In the genomic region with DNA sequence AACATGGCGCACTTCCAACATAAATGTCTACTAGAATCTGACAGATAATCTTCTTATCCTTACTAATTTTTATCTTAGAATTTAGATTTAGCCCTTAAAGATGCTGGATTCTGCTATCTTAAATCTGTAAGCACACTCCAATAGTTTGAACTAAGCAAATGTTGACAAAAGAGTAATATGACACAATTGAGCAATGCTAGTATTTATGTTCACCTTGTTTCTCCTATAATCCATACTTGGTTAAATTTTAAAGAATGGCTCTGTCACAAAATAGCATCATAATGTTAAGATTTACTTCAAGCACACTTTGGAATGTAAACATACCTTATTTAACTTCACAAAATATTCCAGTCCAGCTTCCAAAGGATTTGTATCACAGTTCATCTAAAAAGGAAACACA, we compare ENCODE assay signal across 1 cellular context.
TF ChIP-seq lines count a peak whose summit lies in the region.

No MANE protein-coding gene starts in this region.

TF ChIP-seq in HepG2, 621 proteins besides CTCF, POLR2A, EP300 and RAD21 (continued from another document and continues in another):
- TF ChIP-seq, protein P1, sequence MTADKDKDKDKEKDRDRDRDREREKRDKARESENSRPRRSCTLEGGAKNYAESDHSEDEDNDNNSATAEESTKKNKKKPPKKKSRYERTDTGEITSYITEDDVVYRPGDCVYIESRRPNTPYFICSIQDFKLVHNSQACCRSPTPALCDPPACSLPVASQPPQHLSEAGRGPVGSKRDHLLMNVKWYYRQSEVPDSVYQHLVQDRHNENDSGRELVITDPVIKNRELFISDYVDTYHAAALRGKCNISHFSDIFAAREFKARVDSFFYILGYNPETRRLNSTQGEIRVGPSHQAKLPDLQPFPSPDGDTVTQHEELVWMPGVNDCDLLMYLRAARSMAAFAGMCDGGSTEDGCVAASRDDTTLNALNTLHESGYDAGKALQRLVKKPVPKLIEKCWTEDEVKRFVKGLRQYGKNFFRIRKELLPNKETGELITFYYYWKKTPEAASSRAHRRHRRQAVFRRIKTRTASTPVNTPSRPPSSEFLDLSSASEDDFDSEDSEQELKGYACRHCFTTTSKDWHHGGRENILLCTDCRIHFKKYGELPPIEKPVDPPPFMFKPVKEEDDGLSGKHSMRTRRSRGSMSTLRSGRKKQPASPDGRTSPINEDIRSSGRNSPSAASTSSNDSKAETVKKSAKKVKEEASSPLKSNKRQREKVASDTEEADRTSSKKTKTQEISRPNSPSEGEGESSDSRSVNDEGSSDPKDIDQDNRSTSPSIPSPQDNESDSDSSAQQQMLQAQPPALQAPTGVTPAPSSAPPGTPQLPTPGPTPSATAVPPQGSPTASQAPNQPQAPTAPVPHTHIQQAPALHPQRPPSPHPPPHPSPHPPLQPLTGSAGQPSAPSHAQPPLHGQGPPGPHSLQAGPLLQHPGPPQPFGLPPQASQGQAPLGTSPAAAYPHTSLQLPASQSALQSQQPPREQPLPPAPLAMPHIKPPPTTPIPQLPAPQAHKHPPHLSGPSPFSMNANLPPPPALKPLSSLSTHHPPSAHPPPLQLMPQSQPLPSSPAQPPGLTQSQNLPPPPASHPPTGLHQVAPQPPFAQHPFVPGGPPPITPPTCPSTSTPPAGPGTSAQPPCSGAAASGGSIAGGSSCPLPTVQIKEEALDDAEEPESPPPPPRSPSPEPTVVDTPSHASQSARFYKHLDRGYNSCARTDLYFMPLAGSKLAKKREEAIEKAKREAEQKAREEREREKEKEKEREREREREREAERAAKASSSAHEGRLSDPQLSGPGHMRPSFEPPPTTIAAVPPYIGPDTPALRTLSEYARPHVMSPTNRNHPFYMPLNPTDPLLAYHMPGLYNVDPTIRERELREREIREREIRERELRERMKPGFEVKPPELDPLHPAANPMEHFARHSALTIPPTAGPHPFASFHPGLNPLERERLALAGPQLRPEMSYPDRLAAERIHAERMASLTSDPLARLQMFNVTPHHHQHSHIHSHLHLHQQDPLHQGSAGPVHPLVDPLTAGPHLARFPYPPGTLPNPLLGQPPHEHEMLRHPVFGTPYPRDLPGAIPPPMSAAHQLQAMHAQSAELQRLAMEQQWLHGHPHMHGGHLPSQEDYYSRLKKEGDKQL (CRISPR knock-in tag; IDR thresholded peaks at IDR 0.05; ENCODE audit: low read depth): peak; percentile 92
- TF ChIP-seq ZFP1 (CRISPR knock-in tag; IDR thresholded peaks at IDR 0.05) (no peak), PCBP2 (optimal IDR thresholded peaks at IDR 0.05; ENCODE audit: low read depth, low read length, poor library complexity, severe bottlenecking) (no peak), PRPF4 (IDR thresholded peaks at IDR 0.05; ENCODE audit: low read depth, low read length, poor library complexity, severe bottlenecking) (no peak), MIER3 (CRISPR knock-in tag; IDR thresholded peaks at IDR 0.05; ENCODE audit: borderline replicate concordance) (peak; percentile 63; the same call in 1 of the 2 replicates), RXRB (CRISPR knock-in tag; IDR thresholded peaks at IDR 0.05; ENCODE audit: borderline replicate concordance) (peak; percentile 87), RNF2 (conservative IDR thresholded peaks at IDR 0.05; ENCODE audit: low read depth) (no peak), ZNF484 (CRISPR knock-in tag; IDR thresholded peaks at IDR 0.05; ENCODE audit: borderline replicate concordance, low read depth) (no peak), RFXAP (CRISPR knock-in tag; IDR thresholded peaks at IDR 0.05; ENCODE audit: borderline replicate concordance) (no peak), GABPB1 (CRISPR knock-in tag; IDR thresholded peaks at IDR 0.05) (no peak), RORA (CRISPR knock-in tag; IDR thresholded peaks at IDR 0.05) (no peak), FLYWCH1 (CRISPR knock-in tag; IDR thresholded peaks at IDR 0.05) (no peak), ZNF713 (CRISPR knock-in tag; IDR thresholded peaks at IDR 0.05) (no peak), ZFP82 (CRISPR knock-in tag; IDR thresholded peaks at IDR 0.05; ENCODE audit: borderline replicate concordance) (no peak), JDP2 (CRISPR knock-in tag; IDR thresholded peaks at IDR 0.05; ENCODE audit: borderline replicate concordance) (no peak), ATRX (CRISPR knock-in tag; IDR thresholded peaks at IDR 0.05; ENCODE audit: borderline replicate concordance) (no peak), HMG20A (CRISPR knock-in tag; IDR thresholded peaks at IDR 0.05; ENCODE audit: borderline replicate concordance) (peak; percentile 84; the same call in 1 of the 2 replicates), ZNF382 (CRISPR knock-in tag; IDR thresholded peaks at IDR 0.05; ENCODE audit: borderline replicate concordance) (no peak), ZNF331 (CRISPR knock-in tag; IDR thresholded peaks at IDR 0.05) (0 out of 2 replicates have a peak, but pooled peaks have one; percentile 43), CEBPG (CRISPR knock-in tag; IDR thresholded peaks at IDR 0.05) (peak; percentile 80), TBP (CRISPR knock-in tag; IDR thresholded peaks at IDR 0.05) (no peak), ZNF761 (CRISPR knock-in tag; conservative IDR thresholded peaks at IDR 0.05) (no peak), RBFOX2 (IDR thresholded peaks at IDR 0.05; ENCODE audit: low read depth, low read length) (no peak), MAFK (conservative IDR thresholded peaks at IDR 0.05 in 1 of 2, IDR thresholded peaks at IDR 0.05 in 1 of 2; ENCODE audit: low read length in 2 of 2) (no peak), ZNF20 (CRISPR knock-in tag; IDR thresholded peaks at IDR 0.05) (no peak), RFX1 (IDR thresholded peaks at IDR 0.05) (no peak), SATB2 (CRISPR knock-in tag; IDR thresholded peaks at IDR 0.05) (no peak)
- TF ChIP-seq, protein P2, sequence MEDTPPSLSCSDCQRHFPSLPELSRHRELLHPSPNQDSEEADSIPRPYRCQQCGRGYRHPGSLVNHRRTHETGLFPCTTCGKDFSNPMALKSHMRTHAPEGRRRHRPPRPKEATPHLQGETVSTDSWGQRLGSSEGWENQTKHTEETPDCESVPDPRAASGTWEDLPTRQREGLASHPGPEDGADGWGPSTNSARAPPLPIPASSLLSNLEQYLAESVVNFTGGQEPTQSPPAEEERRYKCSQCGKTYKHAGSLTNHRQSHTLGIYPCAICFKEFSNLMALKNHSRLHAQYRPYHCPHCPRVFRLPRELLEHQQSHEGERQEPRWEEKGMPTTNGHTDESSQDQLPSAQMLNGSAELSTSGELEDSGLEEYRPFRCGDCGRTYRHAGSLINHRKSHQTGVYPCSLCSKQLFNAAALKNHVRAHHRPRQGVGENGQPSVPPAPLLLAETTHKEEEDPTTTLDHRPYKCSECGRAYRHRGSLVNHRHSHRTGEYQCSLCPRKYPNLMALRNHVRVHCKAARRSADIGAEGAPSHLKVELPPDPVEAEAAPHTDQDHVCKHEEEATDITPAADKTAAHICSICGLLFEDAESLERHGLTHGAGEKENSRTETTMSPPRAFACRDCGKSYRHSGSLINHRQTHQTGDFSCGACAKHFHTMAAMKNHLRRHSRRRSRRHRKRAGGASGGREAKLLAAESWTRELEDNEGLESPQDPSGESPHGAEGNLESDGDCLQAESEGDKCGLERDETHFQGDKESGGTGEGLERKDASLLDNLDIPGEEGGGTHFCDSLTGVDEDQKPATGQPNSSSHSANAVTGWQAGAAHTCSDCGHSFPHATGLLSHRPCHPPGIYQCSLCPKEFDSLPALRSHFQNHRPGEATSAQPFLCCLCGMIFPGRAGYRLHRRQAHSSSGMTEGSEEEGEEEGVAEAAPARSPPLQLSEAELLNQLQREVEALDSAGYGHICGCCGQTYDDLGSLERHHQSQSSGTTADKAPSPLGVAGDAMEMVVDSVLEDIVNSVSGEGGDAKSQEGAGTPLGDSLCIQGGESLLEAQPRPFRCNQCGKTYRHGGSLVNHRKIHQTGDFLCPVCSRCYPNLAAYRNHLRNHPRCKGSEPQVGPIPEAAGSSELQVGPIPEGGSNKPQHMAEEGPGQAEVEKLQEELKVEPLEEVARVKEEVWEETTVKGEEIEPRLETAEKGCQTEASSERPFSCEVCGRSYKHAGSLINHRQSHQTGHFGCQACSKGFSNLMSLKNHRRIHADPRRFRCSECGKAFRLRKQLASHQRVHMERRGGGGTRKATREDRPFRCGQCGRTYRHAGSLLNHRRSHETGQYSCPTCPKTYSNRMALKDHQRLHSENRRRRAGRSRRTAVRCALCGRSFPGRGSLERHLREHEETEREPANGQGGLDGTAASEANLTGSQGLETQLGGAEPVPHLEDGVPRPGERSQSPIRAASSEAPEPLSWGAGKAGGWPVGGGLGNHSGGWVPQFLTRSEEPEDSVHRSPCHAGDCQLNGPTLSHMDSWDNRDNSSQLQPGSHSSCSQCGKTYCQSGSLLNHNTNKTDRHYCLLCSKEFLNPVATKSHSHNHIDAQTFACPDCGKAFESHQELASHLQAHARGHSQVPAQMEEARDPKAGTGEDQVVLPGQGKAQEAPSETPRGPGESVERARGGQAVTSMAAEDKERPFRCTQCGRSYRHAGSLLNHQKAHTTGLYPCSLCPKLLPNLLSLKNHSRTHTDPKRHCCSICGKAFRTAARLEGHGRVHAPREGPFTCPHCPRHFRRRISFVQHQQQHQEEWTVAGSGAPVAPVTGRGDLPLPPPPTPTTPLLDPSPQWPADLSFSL (CRISPR knock-in tag; IDR thresholded peaks at IDR 0.05): no peak
- TF ChIP-seq, protein P3, sequence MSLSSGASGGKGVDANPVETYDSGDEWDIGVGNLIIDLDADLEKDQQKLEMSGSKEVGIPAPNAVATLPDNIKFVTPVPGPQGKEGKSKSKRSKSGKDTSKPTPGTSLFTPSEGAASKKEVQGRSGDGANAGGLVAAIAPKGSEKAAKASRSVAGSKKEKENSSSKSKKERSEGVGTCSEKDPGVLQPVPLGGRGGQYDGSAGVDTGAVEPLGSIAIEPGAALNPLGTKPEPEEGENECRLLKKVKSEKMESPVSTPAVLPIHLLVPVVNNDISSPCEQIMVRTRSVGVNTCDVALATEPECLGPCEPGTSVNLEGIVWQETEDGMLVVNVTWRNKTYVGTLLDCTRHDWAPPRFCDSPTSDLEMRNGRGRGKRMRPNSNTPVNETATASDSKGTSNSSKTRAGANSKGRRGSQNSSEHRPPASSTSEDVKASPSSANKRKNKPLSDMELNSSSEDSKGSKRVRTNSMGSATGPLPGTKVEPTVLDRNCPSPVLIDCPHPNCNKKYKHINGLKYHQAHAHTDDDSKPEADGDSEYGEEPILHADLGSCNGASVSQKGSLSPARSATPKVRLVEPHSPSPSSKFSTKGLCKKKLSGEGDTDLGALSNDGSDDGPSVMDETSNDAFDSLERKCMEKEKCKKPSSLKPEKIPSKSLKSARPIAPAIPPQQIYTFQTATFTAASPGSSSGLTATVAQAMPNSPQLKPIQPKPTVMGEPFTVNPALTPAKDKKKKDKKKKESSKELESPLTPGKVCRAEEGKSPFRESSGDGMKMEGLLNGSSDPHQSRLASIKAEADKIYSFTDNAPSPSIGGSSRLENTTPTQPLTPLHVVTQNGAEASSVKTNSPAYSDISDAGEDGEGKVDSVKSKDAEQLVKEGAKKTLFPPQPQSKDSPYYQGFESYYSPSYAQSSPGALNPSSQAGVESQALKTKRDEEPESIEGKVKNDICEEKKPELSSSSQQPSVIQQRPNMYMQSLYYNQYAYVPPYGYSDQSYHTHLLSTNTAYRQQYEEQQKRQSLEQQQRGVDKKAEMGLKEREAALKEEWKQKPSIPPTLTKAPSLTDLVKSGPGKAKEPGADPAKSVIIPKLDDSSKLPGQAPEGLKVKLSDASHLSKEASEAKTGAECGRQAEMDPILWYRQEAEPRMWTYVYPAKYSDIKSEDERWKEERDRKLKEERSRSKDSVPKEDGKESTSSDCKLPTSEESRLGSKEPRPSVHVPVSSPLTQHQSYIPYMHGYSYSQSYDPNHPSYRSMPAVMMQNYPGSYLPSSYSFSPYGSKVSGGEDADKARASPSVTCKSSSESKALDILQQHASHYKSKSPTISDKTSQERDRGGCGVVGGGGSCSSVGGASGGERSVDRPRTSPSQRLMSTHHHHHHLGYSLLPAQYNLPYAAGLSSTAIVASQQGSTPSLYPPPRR (CRISPR knock-in tag; IDR thresholded peaks at IDR 0.05; ENCODE audit: borderline replicate concordance): peak; percentile 96
- TF ChIP-seq, protein P4, sequence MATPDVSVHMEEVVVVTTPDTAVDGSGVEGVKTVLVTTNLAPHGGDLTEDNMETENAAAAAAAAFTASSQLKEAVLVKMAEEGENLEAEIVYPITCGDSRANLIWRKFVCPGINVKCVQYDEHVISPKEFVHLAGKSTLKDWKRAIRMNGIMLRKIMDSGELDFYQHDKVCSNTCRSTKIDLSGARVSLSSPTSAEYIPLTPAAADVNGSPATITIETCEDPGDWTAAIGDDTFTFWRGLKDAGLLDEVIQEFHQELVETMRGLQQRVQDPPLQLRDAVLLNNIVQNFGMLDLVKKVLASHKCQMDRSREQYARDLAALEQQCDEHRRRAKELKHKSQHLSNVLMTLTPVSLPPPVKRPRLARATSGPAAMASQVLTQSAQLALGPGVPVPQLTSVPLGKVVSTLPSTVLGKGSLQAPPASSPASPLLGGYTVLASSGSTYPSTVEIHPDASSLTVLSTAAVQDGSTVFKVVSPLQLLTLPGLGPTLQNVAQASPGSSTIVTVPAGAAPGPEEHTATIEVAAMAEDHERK (CRISPR knock-in tag; IDR thresholded peaks at IDR 0.05; ENCODE audit: low read depth): no peak
- TF ChIP-seq, protein P5, sequence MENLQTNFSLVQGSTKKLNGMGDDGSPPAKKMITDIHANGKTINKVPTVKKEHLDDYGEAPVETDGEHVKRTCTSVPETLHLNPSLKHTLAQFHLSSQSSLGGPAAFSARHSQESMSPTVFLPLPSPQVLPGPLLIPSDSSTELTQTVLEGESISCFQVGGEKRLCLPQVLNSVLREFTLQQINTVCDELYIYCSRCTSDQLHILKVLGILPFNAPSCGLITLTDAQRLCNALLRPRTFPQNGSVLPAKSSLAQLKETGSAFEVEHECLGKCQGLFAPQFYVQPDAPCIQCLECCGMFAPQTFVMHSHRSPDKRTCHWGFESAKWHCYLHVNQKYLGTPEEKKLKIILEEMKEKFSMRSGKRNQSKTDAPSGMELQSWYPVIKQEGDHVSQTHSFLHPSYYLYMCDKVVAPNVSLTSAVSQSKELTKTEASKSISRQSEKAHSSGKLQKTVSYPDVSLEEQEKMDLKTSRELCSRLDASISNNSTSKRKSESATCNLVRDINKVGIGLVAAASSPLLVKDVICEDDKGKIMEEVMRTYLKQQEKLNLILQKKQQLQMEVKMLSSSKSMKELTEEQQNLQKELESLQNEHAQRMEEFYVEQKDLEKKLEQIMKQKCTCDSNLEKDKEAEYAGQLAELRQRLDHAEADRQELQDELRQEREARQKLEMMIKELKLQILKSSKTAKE (CRISPR knock-in tag; IDR thresholded peaks at IDR 0.05; ENCODE audit: borderline replicate concordance): no peak
- TF ChIP-seq, protein P6, sequence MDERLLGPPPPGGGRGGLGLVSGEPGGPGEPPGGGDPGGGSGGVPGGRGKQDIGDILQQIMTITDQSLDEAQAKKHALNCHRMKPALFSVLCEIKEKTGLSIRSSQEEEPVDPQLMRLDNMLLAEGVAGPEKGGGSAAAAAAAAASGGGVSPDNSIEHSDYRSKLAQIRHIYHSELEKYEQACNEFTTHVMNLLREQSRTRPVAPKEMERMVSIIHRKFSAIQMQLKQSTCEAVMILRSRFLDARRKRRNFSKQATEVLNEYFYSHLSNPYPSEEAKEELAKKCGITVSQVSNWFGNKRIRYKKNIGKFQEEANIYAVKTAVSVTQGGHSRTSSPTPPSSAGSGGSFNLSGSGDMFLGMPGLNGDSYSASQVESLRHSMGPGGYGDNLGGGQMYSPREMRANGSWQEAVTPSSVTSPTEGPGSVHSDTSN (CRISPR knock-in tag; IDR thresholded peaks at IDR 0.05): no peak
- TF ChIP-seq, protein P7, sequence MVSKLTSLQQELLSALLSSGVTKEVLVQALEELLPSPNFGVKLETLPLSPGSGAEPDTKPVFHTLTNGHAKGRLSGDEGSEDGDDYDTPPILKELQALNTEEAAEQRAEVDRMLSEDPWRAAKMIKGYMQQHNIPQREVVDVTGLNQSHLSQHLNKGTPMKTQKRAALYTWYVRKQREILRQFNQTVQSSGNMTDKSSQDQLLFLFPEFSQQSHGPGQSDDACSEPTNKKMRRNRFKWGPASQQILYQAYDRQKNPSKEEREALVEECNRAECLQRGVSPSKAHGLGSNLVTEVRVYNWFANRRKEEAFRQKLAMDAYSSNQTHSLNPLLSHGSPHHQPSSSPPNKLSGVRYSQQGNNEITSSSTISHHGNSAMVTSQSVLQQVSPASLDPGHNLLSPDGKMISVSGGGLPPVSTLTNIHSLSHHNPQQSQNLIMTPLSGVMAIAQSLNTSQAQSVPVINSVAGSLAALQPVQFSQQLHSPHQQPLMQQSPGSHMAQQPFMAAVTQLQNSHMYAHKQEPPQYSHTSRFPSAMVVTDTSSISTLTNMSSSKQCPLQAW (CRISPR knock-in tag; IDR thresholded peaks at IDR 0.05): no peak
